ENCODE assay signal across 17 cellular contexts in genomic region chr5:53219610-53220009, GRCh38.
DNase-seq lines count a peak whose midpoint lies in the region; ATAC-seq and TF ChIP-seq lines count a peak whose summit lies in the region.
"Had no signal": no experiment of that assay in that cellular context is flagged by ENCODE, and none has a peak within 500 bp of the region (broad histone marks: within the 10 kb centered on the region; RNA-seq: fewer than 3 reads in every experiment).

No MANE protein-coding gene starts in this region.

- TF ChIP-seq CTCF in GM12865 (IDR thresholded peaks at IDR 0.05; ENCODE audit: insufficient read depth, low read depth, low read length, missing control alignments): no peak
- TF ChIP-seq CTCF in GM13976 (IDR thresholded peaks at IDR 0.05; ENCODE audit: borderline replicate concordance, control extremely low read depth, extremely low read depth, insufficient read depth, missing control alignments): no peak
- no peak for TF ChIP-seq CTCF in transverse colon (IDR thresholded peaks at IDR 0.05)

- ATAC-seq in GM19025 (IDR thresholded peaks at IDR 0.05; ENCODE audit: low read depth, unreplicated experiment) (peak; percentile 54), GM21786 (IDR thresholded peaks at IDR 0.05; ENCODE audit: unreplicated experiment) (peak; percentile 45), HG03442 (IDR thresholded peaks at IDR 0.05; ENCODE audit: unreplicated experiment) (peak; percentile 55), GM21723 (IDR thresholded peaks at IDR 0.05; ENCODE audit: unreplicated experiment) (no peak)
- ATAC-seq: HCT116 had no signal

- no peak for TF ChIP-seq EP300 in transverse colon (IDR thresholded peaks at IDR 0.05; ENCODE audit: low read depth)

- H3K27ac ChIP-seq in transverse colon: no peak overlapping the region
- H3K27ac ChIP-seq: BLaER1, GM23248, KMS-11 had no signal

- peak; percentile 18 for DNase-seq in GM12865 (ENCODE audit: low read depth)
- DNase-seq in activated T-cell treated with anti-CD3 and anti-CD28 coated beads for 4 hours: no peak
- DNase-seq in GM13976 (ENCODE audit: low spot score): no peak
- no peak for DNase-seq in transverse colon
- DNase-seq: 8988T; AML-193; Caco-2; CD8-positive, alpha-beta memory T cell; DMS53; GM23248 had no signal

- H3K4me1 ChIP-seq in transverse colon: no peaks in the 10 kb centered on the region
- H3K4me1 ChIP-seq: BLaER1, Caco-2 had no signal

- WGBS in transverse colon (ENCODE audit: low coverage in 1 of 2), 2 donors: 73 to 76% methylated on average over 3 of the region's 3 CpGs

- H3K4me3 ChIP-seq in GM12865 (ENCODE audit: low read depth, low read length): no peak overlapping the region
- H3K4me3 ChIP-seq in transverse colon: no peak overlapping the region
- H3K4me3 ChIP-seq: BLaER1, GM23248 had no signal

- in situ Hi-C loops in GM13976 (cut with MboI; ENCODE audit: low sequenced_read_pairs, unreplicated experiment): no loop called here
- in situ Hi-C loops in transverse colon (cut with MboI; ENCODE audit: low pct_ligation_motif_present in 1 of 4, low pct_unique_long_range_greater_than_20kb in 1 of 4, low sequenced_read_pairs in 3 of 4): no loop called here

- TF ChIP-seq POLR2A in transverse colon (IDR thresholded peaks at IDR 0.05): no peak

- no peaks in the 10 kb centered on the region for H3K36me3 ChIP-seq in transverse colon
- H3K36me3 ChIP-seq: BLaER1 had no signal

- intact Hi-C loops in transverse colon (cut with DNase I; ENCODE audit: low total_unique reads): no loop called here

- peaks cover 0 to 4% of the 10 kb centered on the region in 2 donors for H3K9me3 ChIP-seq in transverse colon
- H3K9me3 ChIP-seq: Caco-2 had no signal

- no peaks in the 10 kb centered on the region for H3K27me3 ChIP-seq in transverse colon
- H3K27me3 ChIP-seq: BLaER1 had no signal
